1 cellular context compared by ENCODE assay signal in genomic region chr3:193744048-193744821, GRCh38.
TF ChIP-seq lines count a peak whose summit lies in the region.

No MANE protein-coding gene starts in this region.

TF ChIP-seq in HepG2, 621 proteins besides CTCF, POLR2A, EP300 and RAD21 (continued from another document and continues in another):
- TF ChIP-seq, protein P1, sequence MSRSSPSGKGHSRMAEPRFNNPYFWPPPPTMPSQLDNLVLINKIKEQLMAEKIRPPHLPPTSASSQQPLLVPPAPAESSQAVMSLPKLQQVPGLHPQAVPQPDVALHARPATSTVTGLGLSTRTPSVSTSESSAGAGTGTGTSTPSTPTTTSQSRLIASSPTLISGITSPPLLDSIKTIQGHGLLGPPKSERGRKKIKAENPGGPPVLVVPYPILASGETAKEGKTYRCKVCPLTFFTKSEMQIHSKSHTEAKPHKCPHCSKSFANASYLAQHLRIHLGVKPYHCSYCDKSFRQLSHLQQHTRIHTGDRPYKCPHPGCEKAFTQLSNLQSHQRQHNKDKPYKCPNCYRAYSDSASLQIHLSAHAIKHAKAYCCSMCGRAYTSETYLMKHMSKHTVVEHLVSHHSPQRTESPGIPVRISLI (CRISPR knock-in tag; IDR thresholded peaks at IDR 0.05; ENCODE audit: borderline replicate concordance), result peak; percentile 49; the same call in 1 of the 2 replicates
- no peak for TF ChIP-seq HOXA7 (CRISPR knock-in tag; IDR thresholded peaks at IDR 0.05)
- TF ChIP-seq MEF2D (CRISPR knock-in tag; IDR thresholded peaks at IDR 0.05), result peak; percentile 94
- TF ChIP-seq SNAPC2 (CRISPR knock-in tag; IDR thresholded peaks at IDR 0.05), result no peak; the same call in 1 of the 2 replicates
- TF ChIP-seq MIER2 (CRISPR knock-in tag; IDR thresholded peaks at IDR 0.05), result peak; percentile 58; the same call in 1 of the 2 replicates
- TF ChIP-seq ZNF275 (CRISPR knock-in tag; IDR thresholded peaks at IDR 0.05; ENCODE audit: borderline replicate concordance), result peak; percentile 42; the same call in 1 of the 2 replicates
- TF ChIP-seq, protein P2, sequence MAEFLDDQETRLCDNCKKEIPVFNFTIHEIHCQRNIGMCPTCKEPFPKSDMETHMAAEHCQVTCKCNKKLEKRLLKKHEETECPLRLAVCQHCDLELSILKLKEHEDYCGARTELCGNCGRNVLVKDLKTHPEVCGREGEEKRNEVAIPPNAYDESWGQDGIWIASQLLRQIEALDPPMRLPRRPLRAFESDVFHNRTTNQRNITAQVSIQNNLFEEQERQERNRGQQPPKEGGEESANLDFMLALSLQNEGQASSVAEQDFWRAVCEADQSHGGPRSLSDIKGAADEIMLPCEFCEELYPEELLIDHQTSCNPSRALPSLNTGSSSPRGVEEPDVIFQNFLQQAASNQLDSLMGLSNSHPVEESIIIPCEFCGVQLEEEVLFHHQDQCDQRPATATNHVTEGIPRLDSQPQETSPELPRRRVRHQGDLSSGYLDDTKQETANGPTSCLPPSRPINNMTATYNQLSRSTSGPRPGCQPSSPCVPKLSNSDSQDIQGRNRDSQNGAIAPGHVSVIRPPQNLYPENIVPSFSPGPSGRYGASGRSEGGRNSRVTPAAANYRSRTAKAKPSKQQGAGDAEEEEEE (CRISPR knock-in tag; IDR thresholded peaks at IDR 0.05; ENCODE audit: borderline replicate concordance), result no peak
- TF ChIP-seq ZBTB1 (CRISPR knock-in tag; IDR thresholded peaks at IDR 0.05; ENCODE audit: borderline replicate concordance), result no peak
- TF ChIP-seq STAT5B (CRISPR knock-in tag; IDR thresholded peaks at IDR 0.05), result no peak
- TF ChIP-seq SALL1 (CRISPR knock-in tag; IDR thresholded peaks at IDR 0.05), result peak; percentile 68
- no peak for TF ChIP-seq SNRNP70 (IDR thresholded peaks at IDR 0.05; ENCODE audit: low read depth, low read length)
- no peak for TF ChIP-seq ZNF558 (CRISPR knock-in tag; IDR thresholded peaks at IDR 0.05; ENCODE audit: borderline replicate concordance)
- TF ChIP-seq ZMYM3 (CRISPR knock-in tag; IDR thresholded peaks at IDR 0.05), result peak; percentile 75; the same call in 1 of the 2 replicates
- no peak; the same call in 1 of the 2 replicates for TF ChIP-seq ZHX1 (CRISPR knock-in tag; IDR thresholded peaks at IDR 0.05; ENCODE audit: low read depth)
- TF ChIP-seq ERF (CRISPR knock-in tag; IDR thresholded peaks at IDR 0.05), result peak; percentile 95
- TF ChIP-seq GATAD1 (CRISPR knock-in tag; IDR thresholded peaks at IDR 0.05), result peak; percentile 67; the same call in 1 of the 2 replicates
- TF ChIP-seq, protein P3, sequence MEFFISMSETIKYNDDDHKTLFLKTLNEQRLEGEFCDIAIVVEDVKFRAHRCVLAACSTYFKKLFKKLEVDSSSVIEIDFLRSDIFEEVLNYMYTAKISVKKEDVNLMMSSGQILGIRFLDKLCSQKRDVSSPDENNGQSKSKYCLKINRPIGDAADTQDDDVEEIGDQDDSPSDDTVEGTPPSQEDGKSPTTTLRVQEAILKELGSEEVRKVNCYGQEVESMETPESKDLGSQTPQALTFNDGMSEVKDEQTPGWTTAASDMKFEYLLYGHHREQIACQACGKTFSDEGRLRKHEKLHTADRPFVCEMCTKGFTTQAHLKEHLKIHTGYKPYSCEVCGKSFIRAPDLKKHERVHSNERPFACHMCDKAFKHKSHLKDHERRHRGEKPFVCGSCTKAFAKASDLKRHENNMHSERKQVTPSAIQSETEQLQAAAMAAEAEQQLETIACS (CRISPR knock-in tag; IDR thresholded peaks at IDR 0.05), result no peak
- TF ChIP-seq, protein P4, sequence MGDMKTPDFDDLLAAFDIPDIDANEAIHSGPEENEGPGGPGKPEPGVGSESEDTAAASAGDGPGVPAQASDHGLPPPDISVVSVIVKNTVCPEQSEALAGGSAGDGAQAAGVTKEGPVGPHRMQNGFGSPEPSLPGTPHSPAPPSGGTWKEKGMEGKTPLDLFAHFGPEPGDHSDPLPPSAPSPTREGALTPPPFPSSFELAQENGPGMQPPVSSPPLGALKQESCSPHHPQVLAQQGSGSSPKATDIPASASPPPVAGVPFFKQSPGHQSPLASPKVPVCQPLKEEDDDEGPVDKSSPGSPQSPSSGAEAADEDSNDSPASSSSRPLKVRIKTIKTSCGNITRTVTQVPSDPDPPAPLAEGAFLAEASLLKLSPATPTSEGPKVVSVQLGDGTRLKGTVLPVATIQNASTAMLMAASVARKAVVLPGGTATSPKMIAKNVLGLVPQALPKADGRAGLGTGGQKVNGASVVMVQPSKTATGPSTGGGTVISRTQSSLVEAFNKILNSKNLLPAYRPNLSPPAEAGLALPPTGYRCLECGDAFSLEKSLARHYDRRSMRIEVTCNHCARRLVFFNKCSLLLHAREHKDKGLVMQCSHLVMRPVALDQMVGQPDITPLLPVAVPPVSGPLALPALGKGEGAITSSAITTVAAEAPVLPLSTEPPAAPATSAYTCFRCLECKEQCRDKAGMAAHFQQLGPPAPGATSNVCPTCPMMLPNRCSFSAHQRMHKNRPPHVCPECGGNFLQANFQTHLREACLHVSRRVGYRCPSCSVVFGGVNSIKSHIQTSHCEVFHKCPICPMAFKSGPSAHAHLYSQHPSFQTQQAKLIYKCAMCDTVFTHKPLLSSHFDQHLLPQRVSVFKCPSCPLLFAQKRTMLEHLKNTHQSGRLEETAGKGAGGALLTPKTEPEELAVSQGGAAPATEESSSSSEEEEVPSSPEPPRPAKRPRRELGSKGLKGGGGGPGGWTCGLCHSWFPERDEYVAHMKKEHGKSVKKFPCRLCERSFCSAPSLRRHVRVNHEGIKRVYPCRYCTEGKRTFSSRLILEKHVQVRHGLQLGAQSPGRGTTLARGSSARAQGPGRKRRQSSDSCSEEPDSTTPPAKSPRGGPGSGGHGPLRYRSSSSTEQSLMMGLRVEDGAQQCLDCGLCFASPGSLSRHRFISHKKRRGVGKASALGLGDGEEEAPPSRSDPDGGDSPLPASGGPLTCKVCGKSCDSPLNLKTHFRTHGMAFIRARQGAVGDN (CRISPR knock-in tag; IDR thresholded peaks at IDR 0.05), result peak; percentile 73
- TF ChIP-seq, protein P5, sequence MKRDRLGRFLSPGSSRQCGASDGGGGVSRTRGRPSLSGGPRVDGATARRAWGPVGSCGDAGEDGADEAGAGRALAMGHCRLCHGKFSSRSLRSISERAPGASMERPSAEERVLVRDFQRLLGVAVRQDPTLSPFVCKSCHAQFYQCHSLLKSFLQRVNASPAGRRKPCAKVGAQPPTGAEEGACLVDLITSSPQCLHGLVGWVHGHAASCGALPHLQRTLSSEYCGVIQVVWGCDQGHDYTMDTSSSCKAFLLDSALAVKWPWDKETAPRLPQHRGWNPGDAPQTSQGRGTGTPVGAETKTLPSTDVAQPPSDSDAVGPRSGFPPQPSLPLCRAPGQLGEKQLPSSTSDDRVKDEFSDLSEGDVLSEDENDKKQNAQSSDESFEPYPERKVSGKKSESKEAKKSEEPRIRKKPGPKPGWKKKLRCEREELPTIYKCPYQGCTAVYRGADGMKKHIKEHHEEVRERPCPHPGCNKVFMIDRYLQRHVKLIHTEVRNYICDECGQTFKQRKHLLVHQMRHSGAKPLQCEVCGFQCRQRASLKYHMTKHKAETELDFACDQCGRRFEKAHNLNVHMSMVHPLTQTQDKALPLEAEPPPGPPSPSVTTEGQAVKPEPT (CRISPR knock-in tag; IDR thresholded peaks at IDR 0.05; ENCODE audit: low read depth), result 0 out of 2 replicates have a peak, but pooled peaks have one; percentile 55
- TF ChIP-seq ZFY (CRISPR knock-in tag; IDR thresholded peaks at IDR 0.05), result 0 out of 2 replicates have a peak, but pooled peaks have one; percentile 13
- peak; percentile 67 for TF ChIP-seq HOXA3 (CRISPR knock-in tag; IDR thresholded peaks at IDR 0.05)
- TF ChIP-seq HNRNPUL1 (IDR thresholded peaks at IDR 0.05; ENCODE audit: low read depth, low read length), result no peak
- no peak for TF ChIP-seq SRSF1 (optimal IDR thresholded peaks at IDR 0.05; ENCODE audit: low read depth, low read length)
- TF ChIP-seq REST (IDR thresholded peaks at IDR 0.05; ENCODE audit: borderline replicate concordance in 1 of 2, low read depth in 1 of 2, low read length in 2 of 2), result no peak
- TF ChIP-seq SRSF9 (IDR thresholded peaks at IDR 0.05; ENCODE audit: borderline replicate concordance, insufficient read depth, low read depth, low read length, poor library complexity, severe bottlenecking), result no peak
- TF ChIP-seq BRD4 (CRISPR knock-in tag; IDR thresholded peaks at IDR 0.05), result peak; percentile 38; the same call in 1 of the 2 replicates
- peak; percentile 14; the same call in 1 of the 2 replicates for TF ChIP-seq STAG1 (CRISPR knock-in tag; IDR thresholded peaks at IDR 0.05)
- TF ChIP-seq HNRNPH1 (optimal IDR thresholded peaks at IDR 0.05; ENCODE audit: low read depth, low read length), result no peak
- TF ChIP-seq ZXDC (CRISPR knock-in tag; IDR thresholded peaks at IDR 0.05), result no peak
- TF ChIP-seq, protein P6, sequence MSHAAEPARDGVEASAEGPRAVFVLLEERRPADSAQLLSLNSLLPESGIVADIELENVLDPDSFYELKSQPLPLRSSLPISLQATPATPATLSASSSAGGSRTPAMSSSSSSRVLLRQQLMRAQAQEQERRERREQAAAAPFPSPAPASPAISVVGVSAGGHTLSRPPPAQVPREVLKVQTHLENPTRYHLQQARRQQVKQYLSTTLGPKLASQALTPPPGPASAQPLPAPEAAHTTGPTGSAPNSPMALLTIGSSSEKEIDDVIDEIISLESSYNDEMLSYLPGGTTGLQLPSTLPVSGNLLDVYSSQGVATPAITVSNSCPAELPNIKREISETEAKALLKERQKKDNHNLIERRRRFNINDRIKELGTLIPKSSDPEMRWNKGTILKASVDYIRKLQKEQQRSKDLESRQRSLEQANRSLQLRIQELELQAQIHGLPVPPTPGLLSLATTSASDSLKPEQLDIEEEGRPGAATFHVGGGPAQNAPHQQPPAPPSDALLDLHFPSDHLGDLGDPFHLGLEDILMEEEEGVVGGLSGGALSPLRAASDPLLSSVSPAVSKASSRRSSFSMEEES (CRISPR knock-in tag; IDR thresholded peaks at IDR 0.05), result peak; percentile 98
- 0 out of 2 replicates have a peak, but pooled peaks have one; percentile 19 for TF ChIP-seq FOSL1 (CRISPR knock-in tag; IDR thresholded peaks at IDR 0.05; ENCODE audit: borderline replicate concordance)
- TF ChIP-seq ZNF773 (CRISPR knock-in tag; IDR thresholded peaks at IDR 0.05; ENCODE audit: borderline replicate concordance), result no peak
- TF ChIP-seq DR1 (CRISPR knock-in tag; IDR thresholded peaks at IDR 0.05), result 0 out of 2 replicates have a peak, but pooled peaks have one; percentile 34
